8 cellular contexts compared by ENCODE assay signal in genomic region chr2:190679813-190680591, GRCh38. TPM values are rescaled to one million over a fixed set of nuclear protein-coding genes. Genes with fewer than 3 reads are reported as not detected.
DNase-seq lines count a peak whose midpoint lies in the region; ATAC-seq and TF ChIP-seq lines count a peak whose summit lies in the region.

No MANE protein-coding gene starts in this region.

- no peak overlapping the region for H2BK5ac ChIP-seq in IMR-90 (ENCODE audit: low read depth, low read length, poor library complexity, severe bottlenecking)

- H3K9me1 ChIP-seq in IMR-90 (ENCODE audit: insufficient read depth, low read length), result peaks cover 5% of the 10 kb centered on the region; the same call in 1 of the 2 replicates

- H3K4me2 ChIP-seq in IMR-90 (ENCODE audit: low read depth, low read length), result no peak overlapping the region

- H4K91ac ChIP-seq in IMR-90 (ENCODE audit: insufficient read depth, low read depth, low read length), result no peak overlapping the region

- H3K27me3 Mint-ChIP-seq in stimulated activated naive CD8-positive, alpha-beta T cell treated with anti-CD3 and anti-CD28 coated beads, Interleukin-15, amount 100 ng/mL, for 72 hours, result no peaks in the 10 kb centered on the region

- in situ Hi-C loops in IMR-90 (cut with MboI; ENCODE audit: low sequenced_read_pairs), result no loop called here

- DNase-seq in IMR-90 (peak; percentile 21), dermis blood vessel endothelial cell (peak; percentile 23), NCI-H2107 treated with DMSO at 0.1 percent for 48 hours (lab: John Stamatoyannopoulos, UW; ENCODE audit: unreplicated experiment) (no peak)
- DNase-seq in activated CD4-positive, CD25-positive, alpha-beta regulatory T cell treated with anti-CD3 and anti-CD28 coated beads, Interleukin-2, amount 50 U/mL, for 72 hours, result peak; percentile 49
- DNase-seq in stimulated activated naive CD8-positive, alpha-beta T cell treated with anti-CD3 and anti-CD28 coated beads, Interleukin-15, amount 100 ng/mL, for 72 hours, result peak; percentile 27 to 40

- H3K9me3 Mint-ChIP-seq in stimulated activated naive CD8-positive, alpha-beta T cell treated with anti-CD3 and anti-CD28 coated beads, Interleukin-15, amount 100 ng/mL, for 72 hours, result no peaks in the 10 kb centered on the region

- H3K9me3 ChIP-seq in IMR-90 (ENCODE audit: control insufficient read depth, insufficient read depth, low read length) (no peaks in the 10 kb centered on the region), mesodermal cell (ENCODE audit: control insufficient read depth, low read length) (no peaks in the 10 kb centered on the region)

- TF ChIP-seq POLR2A in IMR-90 (IDR thresholded peaks at IDR 0.05; ENCODE audit: low read depth, low read length), result no peak

- CTCF ChIA-PET in IMR-90 (lab: Yijun Ruan, JAX), result interaction anchor here (0.5 kb wide), 1 partner anchor 1066 kb away, joined by 3 read pairs; no protein-coding TSS in a partner anchor

- no peak overlapping the region for H3K18ac ChIP-seq in IMR-90 (ENCODE audit: low read depth, low read length)

- H4K20me1 ChIP-seq in IMR-90 (ENCODE audit: insufficient read depth, low read length), result no peaks in the 10 kb centered on the region

- H3K4me1 ChIP-seq in IMR-90 (ENCODE audit: control insufficient read depth, insufficient read depth, low read length), result peaks cover 2% of the 10 kb centered on the region; the same call in 1 of the 2 replicates
- peaks cover 26% of the 10 kb centered on the region for H3K4me1 ChIP-seq in mesodermal cell (ENCODE audit: control insufficient read depth, insufficient read depth, low read length, poor library complexity, severe bottlenecking)

- H3K4me3 ChIP-seq in IMR-90 (ENCODE audit: insufficient read depth, low read depth, low read length) (no peak overlapping the region), mesodermal cell (ENCODE audit: extremely low read depth, insufficient read depth, low read length, poor library complexity, severe bottlenecking) (no peak overlapping the region)

- peak overlapping the region; percentile 24 to 97 for H3K27ac Mint-ChIP-seq in stimulated activated naive CD8-positive, alpha-beta T cell treated with anti-CD3 and anti-CD28 coated beads, Interleukin-15, amount 100 ng/mL, for 72 hours

- H3K4me1 Mint-ChIP-seq in stimulated activated naive CD8-positive, alpha-beta T cell treated with anti-CD3 and anti-CD28 coated beads, Interleukin-15, amount 100 ng/mL, for 72 hours, result peaks cover 39% of the 10 kb centered on the region

- no peak overlapping the region for H4K5ac ChIP-seq in IMR-90 (ENCODE audit: low read depth, low read length)

- POLR2A ChIA-PET in IMR-90 (lab: Charles Lee; ENCODE audit: unreplicated experiment), result no interaction called here

- no peak overlapping the region for H2BK20ac ChIP-seq in IMR-90 (ENCODE audit: low read depth, low read length)

- no peak overlapping the region for H2AK9ac ChIP-seq in IMR-90 (replicated peaks; ENCODE audit: low read depth, low read length, poor library complexity)

- no peak overlapping the region for H2BK120ac ChIP-seq in IMR-90 (ENCODE audit: low read depth, low read length)

- peak overlapping the region; percentile 21 to 49 for H3K4me3 Mint-ChIP-seq in stimulated activated naive CD8-positive, alpha-beta T cell treated with anti-CD3 and anti-CD28 coated beads, Interleukin-15, amount 100 ng/mL, for 72 hours

- H3K14ac ChIP-seq in IMR-90 (replicated peaks; ENCODE audit: low read depth, low read length), result 0 out of 2 replicates have a peak overlapping the region, but pooled peaks have one; percentile 1

- H3K27me3 ChIP-seq in IMR-90 (ENCODE audit: control insufficient read depth, insufficient read depth, low read length), result no peaks in the 10 kb centered on the region

- H4K8ac ChIP-seq in IMR-90 (ENCODE audit: low read depth in 2 of 2, low read length in 2 of 2), result no peak overlapping the region

- H2BK15ac ChIP-seq in IMR-90 (ENCODE audit: low read depth, low read length), result no peak overlapping the region

- 0 out of 2 replicates have a peak, but pooled peaks have one; percentile 16 for TF ChIP-seq RAD21 in IMR-90 (IDR thresholded peaks at IDR 0.05; ENCODE audit: low read length)

- H2AFZ ChIP-seq in IMR-90 (replicated peaks; ENCODE audit: low read length, poor library complexity), result no peak overlapping the region

- intact Hi-C loops in IMR-90 (cut with micrococcal nuclease), result no loop called here

- H3K23ac ChIP-seq in IMR-90 (ENCODE audit: low read depth, low read length), result no peak overlapping the region

- 74% methylated on average over 4 of the region's 12 CpGs; no CpG with 5 or more reads in 1 of the 2 experiments for WGBS in IMR-90 (ENCODE audit: extremely low coverage in 2 of 2, insufficient read length in 1 of 2), 2 experiments
- 44 to 71% methylated on average over 5 to 8 of the region's 12 CpGs for WGBS in mesodermal cell (ENCODE audit: insufficient coverage in 2 of 2), 2 experiments

- peak; percentile 50 for ATAC-seq in GM21723 (IDR thresholded peaks at IDR 0.05; ENCODE audit: unreplicated experiment)
- ATAC-seq in IMR-90 (ENCODE audit: low read depth), result no peak
- peak; percentile 39 for ATAC-seq in stimulated activated naive CD8-positive, alpha-beta T cell treated with anti-CD3 and anti-CD28 coated beads, Interleukin-15, amount 100 ng/mL, for 72 hours

- H3K36me3 ChIP-seq in IMR-90 (ENCODE audit: control insufficient read depth, insufficient read depth, low read length) (peaks cover 4% of the 10 kb centered on the region), mesodermal cell (ENCODE audit: control insufficient read depth, insufficient read depth, low read length) (peaks cover 1% of the 10 kb centered on the region)

- no peak overlapping the region for H3K27ac ChIP-seq in IMR-90 (ENCODE audit: insufficient read depth, low read length)
- H3K27ac ChIP-seq in mesodermal cell (ENCODE audit: low read depth, low read length, severe bottlenecking), result peak overlapping the region; percentile 71

- H3K9ac ChIP-seq in IMR-90 (ENCODE audit: low read depth, low read length), result no peak overlapping the region

- no peak overlapping the region for H3K56ac ChIP-seq in IMR-90 (ENCODE audit: extremely low read depth, insufficient read depth, low read length)

- BruUV-seq in IMR-90 (replicated peaks; lab: Mats Ljungman, UMichigan), result no TSS peak

- H3K79me1 ChIP-seq in IMR-90 (ENCODE audit: low read depth in 1 of 2, low read length in 2 of 2), result peaks cover 10 to 22% of the 10 kb centered on the region in 2 experiments; a peak in 3 of 4 replicates

- dilution Hi-C loops in IMR-90 (cut with HindIII; ENCODE audit: low sequenced_read_pairs, unreplicated experiment), result no loop called here

- no peak overlapping the region for H2AK5ac ChIP-seq in IMR-90 (ENCODE audit: low read depth, low read length)

- TF ChIP-seq CTCF in GM12874 (IDR thresholded peaks at IDR 0.05; ENCODE audit: insufficient read depth, low read depth, low read length) (peak; percentile 70), IMR-90 (conservative IDR thresholded peaks at IDR 0.05; ENCODE audit: low read depth, low read length) (0 out of 2 replicates have a peak, but pooled peaks have one; percentile 21)

- no peak overlapping the region for H3K4ac ChIP-seq in IMR-90 (ENCODE audit: low read depth, low read length)

TF ChIP-seq in IMR-90, 13 proteins besides CTCF, POLR2A, EP300 and RAD21:
- TF ChIP-seq ELK1 (IDR thresholded peaks at IDR 0.05; ENCODE audit: borderline replicate concordance, low read depth, low read length), result no peak
- TF ChIP-seq NFE2L2 (IDR thresholded peaks at IDR 0.05; ENCODE audit: low read depth, low read length), result no peak
- TF ChIP-seq RFX5 (IDR thresholded peaks at IDR 0.05; ENCODE audit: low read depth, low read length), result no peak
- no peak for TF ChIP-seq RCOR1 (IDR thresholded peaks at IDR 0.05; ENCODE audit: insufficient replicate concordance, low read length)
- TF ChIP-seq CHD1 (IDR thresholded peaks at IDR 0.05; ENCODE audit: low read depth, low read length), result no peak
- TF ChIP-seq MAFK (IDR thresholded peaks at IDR 0.05; ENCODE audit: low read depth, low read length), result no peak
- TF ChIP-seq MXI1 (IDR thresholded peaks at IDR 0.05; ENCODE audit: borderline replicate concordance, low read depth, low read length), result no peak
- no peak for TF ChIP-seq MAZ (IDR thresholded peaks at IDR 0.05; ENCODE audit: borderline replicate concordance, low read depth, low read length)
- no peak for TF ChIP-seq SMC3 (IDR thresholded peaks at IDR 0.05; ENCODE audit: low read depth, low read length)
- no peak for TF ChIP-seq CEBPB (IDR thresholded peaks at IDR 0.05; ENCODE audit: low read depth, low read length)
- no peak for TF ChIP-seq BHLHE40 (IDR thresholded peaks at IDR 0.05; ENCODE audit: low read depth, low read length)
- no peak for TF ChIP-seq USF2 (IDR thresholded peaks at IDR 0.05; ENCODE audit: low read depth, low read length)
- no peak for TF ChIP-seq FOS (IDR thresholded peaks at IDR 0.05; ENCODE audit: low read depth, low read length)

RNA-seq across cellular contexts. Expression of gene NAB1, which starts 31.1 kb away (rescaled TPM):
- total RNA-seq in IMR-90 (2012; rRNA removed), result 31.2 and 33.6 TPM in 2 replicates
- polyA plus RNA-seq in IMR-90 (2012; rRNA removed), result 9.6 and 11.9 TPM in 2 replicates
- polyA plus RNA-seq in IMR-90 (2012; cell fraction: cytosol; rRNA removed), result 4.2 and 5.0 TPM in 2 replicates
- 10.8 and 32.4 TPM in 2 replicates for polyA plus RNA-seq in IMR-90 (2012; cell fraction: nucleus; rRNA removed; ENCODE audit: low replicate concordance)
- 38.8 and 64.2 TPM in 2 replicates for total RNA-seq in dermis blood vessel endothelial cell
- polyA plus RNA-seq in mesodermal cell (2013, experiment 1 of 2), result 35.9 TPM
- polyA plus RNA-seq in mesodermal cell (2013, experiment 2 of 2), result 38.2 TPM
